22 cellular contexts compared by ENCODE assay signal in the genomic region with DNA sequence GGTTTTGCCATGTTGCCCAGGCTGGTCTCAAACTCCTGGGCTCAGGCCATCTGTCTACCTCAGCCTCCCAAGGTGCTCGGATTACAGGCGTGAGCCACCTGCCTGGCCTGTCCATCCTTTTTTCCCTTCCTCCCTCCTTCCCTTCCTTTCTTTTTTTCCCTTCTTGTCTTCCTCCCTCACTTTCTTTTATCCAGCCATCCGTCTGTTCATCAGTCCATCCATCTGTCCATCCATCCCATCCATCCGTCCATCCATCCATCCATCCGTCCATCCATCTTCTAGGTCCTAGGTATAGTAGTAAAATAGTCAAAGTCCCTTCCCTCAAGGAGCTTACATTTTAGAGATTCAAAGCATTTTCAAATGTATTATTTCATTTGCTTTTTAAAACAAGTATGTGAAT. TPM values are rescaled to one million over a fixed set of nuclear protein-coding genes. Genes with fewer than 3 reads are reported as not detected.
"Had no signal": no experiment of that assay in that cellular context is flagged by ENCODE, and none has a peak within 500 bp of the region (broad histone marks: within the 10 kb centered on the region; RNA-seq: fewer than 3 reads in every experiment).

No MANE protein-coding gene starts in this region.

- H3K27me3 Mint-ChIP-seq: activated CD4-positive, alpha-beta T cell treated with anti-CD3 and anti-CD28 coated beads for 36 hours; activated CD8-positive, alpha-beta T cell treated with anti-CD3 and anti-CD28 coated beads for 36 hours; activated naive CD4-positive, alpha-beta T cell treated with anti-CD3 and anti-CD28 coated beads, Interleukin-2, amount 50 U/mL, for 24 hours; activated naive CD8-positive, alpha-beta T cell treated with anti-CD3 and anti-CD28 coated beads, Interleukin-2, amount 10 ng/mL, durations not matched to agents 7 days and 5 days; activated T-helper 17 cell treated with anti-CD3 and anti-CD28 coated beads, Interleukin-2, amount 50 U/mL, for 72 hours had no signal

- ATAC-seq: activated T-cell treated with anti-CD3 and anti-CD28 coated beads, Interleukin-2, amount 50 U/mL, for 4 hours had no signal

- H3K27ac Mint-ChIP-seq: activated CD4-positive, alpha-beta T cell treated with anti-CD3 and anti-CD28 coated beads for 36 hours; activated CD8-positive, alpha-beta T cell treated with anti-CD3 and anti-CD28 coated beads for 36 hours; activated naive CD4-positive, alpha-beta T cell treated with anti-CD3 and anti-CD28 coated beads for 36 hours; activated naive CD4-positive, alpha-beta T cell treated with anti-CD3 and anti-CD28 coated beads, Interleukin-2, amount 50 U/mL, for 24 hours; activated naive CD8-positive, alpha-beta T cell treated with anti-CD3 and anti-CD28 coated beads, Interleukin-2, amount 10 ng/mL, durations not matched to agents 7 days and 5 days; activated T-helper 17 cell treated with anti-CD3 and anti-CD28 coated beads, Interleukin-2, amount 50 U/mL, for 72 hours; brain had no signal

- H3K9me3 Mint-ChIP-seq: activated CD8-positive, alpha-beta T cell treated with anti-CD3 and anti-CD28 coated beads for 36 hours; activated naive CD4-positive, alpha-beta T cell treated with anti-CD3 and anti-CD28 coated beads for 36 hours; activated naive CD4-positive, alpha-beta T cell treated with anti-CD3 and anti-CD28 coated beads, Interleukin-2, amount 50 U/mL, for 24 hours; activated T-cell treated with anti-CD3 and anti-CD28 coated beads, Interleukin-2, amount 50 U/mL, for 4 hours; activated T-helper 17 cell treated with anti-CD3 and anti-CD28 coated beads, Interleukin-2, amount 50 U/mL, for 72 hours had no signal

- DNase-seq: activated CD4-positive, alpha-beta T cell treated with anti-CD3 and anti-CD28 coated beads for 36 hours; activated CD4-positive, alpha-beta T cell treated with anti-CD3 and anti-CD28 coated beads, Interleukin-2, amount 50 U/mL, for 1 hour; activated CD4-positive, alpha-beta T cell treated with anti-CD3 and anti-CD28 coated beads, Interleukin-2, amount 50 U/mL, for 48 hours; activated CD4-positive, CD25-positive, alpha-beta regulatory T cell; activated CD4-positive, CD25-positive, alpha-beta regulatory T cell treated with anti-CD3 and anti-CD28 coated beads, Interleukin-2, amount 50 U/mL, for 72 hours; activated CD8-positive, alpha-beta memory T cell treated with anti-CD3 and anti-CD28 coated beads for 24 hours; activated effector memory CD4-positive, alpha-beta T cell treated with Interleukin-2 at 50 U/mL for 16 hours; activated gamma-delta T cell treated with Interleukin-2 at 50 U/mL for 16 hours; activated naive CD8-positive, alpha-beta T cell treated with anti-CD3 and anti-CD28 coated beads, Interleukin-2, amount 10 ng/mL, durations not matched to agents 7 days and 5 days; activated T-cell treated with anti-CD3 and anti-CD28 coated beads, Interleukin-2, amount 50 U/mL, for 4 hours; central memory CD4-positive, alpha-beta T cell; colonic mucosa; effector CD8-positive, alpha-beta T cell; foreskin fibroblast; T-helper 1 cell; T-helper 2 cell had no signal

- H3K4me3 Mint-ChIP-seq: activated CD4-positive, alpha-beta T cell treated with anti-CD3 and anti-CD28 coated beads for 36 hours; activated CD8-positive, alpha-beta T cell treated with anti-CD3 and anti-CD28 coated beads for 36 hours; activated naive CD4-positive, alpha-beta T cell treated with anti-CD3 and anti-CD28 coated beads for 36 hours; activated naive CD4-positive, alpha-beta T cell treated with anti-CD3 and anti-CD28 coated beads, Interleukin-2, amount 50 U/mL, for 24 hours; activated naive CD8-positive, alpha-beta T cell treated with anti-CD3 and anti-CD28 coated beads, Interleukin-2, amount 10 ng/mL, durations not matched to agents 7 days and 5 days; activated T-cell treated with anti-CD3 and anti-CD28 coated beads, Interleukin-2, amount 50 U/mL, for 4 hours; activated T-helper 17 cell treated with anti-CD3 and anti-CD28 coated beads, Interleukin-2, amount 50 U/mL, for 72 hours; brain had no signal

RNA-seq across cellular contexts. Expression of a gene that starts 56.8 kb away (rescaled TPM):
- total RNA-seq: ascending aorta had no signal
